In genomic region chr1:227733309-227733705, GRCh38 we compare ENCODE assay signal across 12 cellular contexts. TPM values are rescaled to one million over a fixed set of nuclear protein-coding genes. Genes with fewer than 3 reads are reported as not detected.
DNase-seq lines count a peak whose midpoint lies in the region; ATAC-seq, FAIRE-seq and TF ChIP-seq lines count a peak whose summit lies in the region.
"Had no signal": no experiment of that assay in that cellular context is flagged by ENCODE, and none has a peak within 500 bp of the region (broad histone marks: within the 10 kb centered on the region; RNA-seq: fewer than 3 reads in every experiment).

No MANE protein-coding gene starts in this region.

- CTCF ChIA-PET in mammary epithelial cell (lab: Charles Lee; ENCODE audit: low non-redundant PET): no interaction called here

- H3K27me3 ChIP-seq in OCI-LY3 (ENCODE audit: low read depth, low read length) (no peaks in the 10 kb centered on the region), mammary epithelial cell (ENCODE audit: insufficient read depth, low read length) (no peaks in the 10 kb centered on the region), skeletal muscle satellite cell (ENCODE audit: control insufficient read depth, insufficient read depth, low read length) (no peaks in the 10 kb centered on the region), small intestine (ENCODE audit: control insufficient read depth in 2 of 2, insufficient read depth in 2 of 2, low read length in 2 of 2) (no peaks in the 10 kb centered on the region)
- H3K27me3 ChIP-seq: tibial artery had no signal

- no peak for DNase-seq in activated T-cell treated with anti-CD3 and anti-CD28 coated beads, Interleukin-2, amount 50 U/mL, for 24 hours
- DNase-seq in activated T-cell treated with anti-CD3 and anti-CD28 coated beads, Interleukin-2, amount 50 U/mL, for 48 hours: no peak
- DNase-seq in mammary epithelial cell (no peak), small intestine (no peak), kidney tubule cell (ENCODE audit: low spot score) (no peak)
- DNase-seq: activated CD4-positive, alpha-beta T cell treated with anti-CD3 and anti-CD28 coated beads for 4 hours; anterior cingulate cortex; NCI-H526; tibial artery had no signal

- no peaks in the 10 kb centered on the region for H3K9me3 Mint-ChIP-seq in activated T-cell treated with anti-CD3 and anti-CD28 coated beads, Interleukin-2, amount 50 U/mL, for 24 hours

- H3K79me2 ChIP-seq in OCI-LY3 (ENCODE audit: low read length) (peaks cover 91% of the 10 kb centered on the region), mammary epithelial cell (ENCODE audit: insufficient read depth, low read length) (peaks cover 60% of the 10 kb centered on the region)

- H3K4me2 ChIP-seq in OCI-LY3 (ENCODE audit: low read length) (peak overlapping the region; percentile 95), mammary epithelial cell (ENCODE audit: insufficient read depth, low read depth, low read length) (peak overlapping the region; percentile 91), skeletal muscle satellite cell (ENCODE audit: low read length) (peak overlapping the region; percentile 98)

- BruUV-seq in mammary epithelial cell (replicated peaks; lab: Mats Ljungman, UMichigan): no TSS peak

- peaks cover 50% of the 10 kb centered on the region for H3K36me3 Mint-ChIP-seq in activated T-cell treated with anti-CD3 and anti-CD28 coated beads, Interleukin-2, amount 50 U/mL, for 24 hours (ENCODE audit: low read depth)

- H4K20me1 ChIP-seq in OCI-LY3 (ENCODE audit: insufficient read depth, low read length) (peaks cover 19% of the 10 kb centered on the region), mammary epithelial cell (ENCODE audit: insufficient read depth, low read length) (no peaks in the 10 kb centered on the region)

- dilution Hi-C loops in mammary epithelial cell (cut with HindIII; ENCODE audit: low sequenced_read_pairs): no loop called here

- 92% methylated on average over 9 of the region's 15 CpGs for WGBS in mammary epithelial cell (ENCODE audit: low coverage, missing lambda C conversion rate)
- WGBS in small intestine, 3 donors: 94 to 95% (median 95%) methylated on average over 15 of the region's 15 CpGs

- H3K27ac ChIP-seq in OCI-LY3 (ENCODE audit: low read length): peak overlapping the region; percentile 72
- no peak overlapping the region for H3K27ac ChIP-seq in mammary epithelial cell (ENCODE audit: insufficient read depth, low read depth, low read length)
- H3K27ac ChIP-seq in small intestine (ENCODE audit: low read depth in 1 of 2, low read length in 1 of 2): no peak overlapping the region
- H3K27ac ChIP-seq: tibial artery had no signal

- H3K27ac Mint-ChIP-seq in activated T-cell treated with anti-CD3 and anti-CD28 coated beads, Interleukin-2, amount 50 U/mL, for 24 hours: peak overlapping the region; percentile 84

- H3K4me3 Mint-ChIP-seq in activated T-cell treated with anti-CD3 and anti-CD28 coated beads, Interleukin-2, amount 50 U/mL, for 24 hours: peak overlapping the region; percentile 93

- no peak overlapping the region; the same call in 1 of the 2 replicates for H3K9ac ChIP-seq in OCI-LY3 (ENCODE audit: low read length)
- no peak overlapping the region for H3K9ac ChIP-seq in mammary epithelial cell (ENCODE audit: insufficient read depth, low read length)
- no peak overlapping the region for H3K9ac ChIP-seq in skeletal muscle satellite cell (ENCODE audit: low read depth, low read length)

- no peak for FAIRE-seq in small intestine (lab: Jason Lieb, UNC)

- peak overlapping the region; percentile 97; the same call in 1 of the 2 replicates for H3K4me3 ChIP-seq in OCI-LY3 (ENCODE audit: low read length)
- H3K4me3 ChIP-seq in mammary epithelial cell (replicated peaks in 1 of 3; ENCODE audit: insufficient read depth in 1 of 3, low read depth in 2 of 3, low read length in 3 of 3): peak overlapping the region in 1 of 3 experiments; percentile 81
- peak overlapping the region; percentile 94 for H3K4me3 ChIP-seq in skeletal muscle satellite cell (ENCODE audit: low read length)
- no peak overlapping the region for H3K4me3 ChIP-seq in small intestine (ENCODE audit: low read depth in 1 of 2, low read length in 2 of 2)

- ATAC-seq in GM21619 (IDR thresholded peaks at IDR 0.05; ENCODE audit: unreplicated experiment): no peak

- H3K27me3 Mint-ChIP-seq in activated T-cell treated with anti-CD3 and anti-CD28 coated beads, Interleukin-2, amount 50 U/mL, for 24 hours: no peaks in the 10 kb centered on the region

- intact Hi-C loops in mammary epithelial cell (cut with micrococcal nuclease): no loop called here

- H3K36me3 ChIP-seq in OCI-LY3 (replicated peaks; ENCODE audit: low read depth, low read length) (peaks cover 45% of the 10 kb centered on the region), mammary epithelial cell (ENCODE audit: insufficient read depth, low read length) (peaks cover 2% of the 10 kb centered on the region), skeletal muscle satellite cell (ENCODE audit: insufficient read depth, low read length) (peaks cover 20% of the 10 kb centered on the region), small intestine (ENCODE audit: control insufficient read depth in 2 of 2, insufficient read depth in 2 of 2, low read length in 2 of 2) (no peaks in the 10 kb centered on the region)

- H3K4me1 Mint-ChIP-seq in activated T-cell treated with anti-CD3 and anti-CD28 coated beads, Interleukin-2, amount 50 U/mL, for 24 hours (ENCODE audit: low read depth): peaks cover 49% of the 10 kb centered on the region

- TF ChIP-seq CTCF in OCI-LY3 (IDR thresholded peaks at IDR 0.05; ENCODE audit: low read depth, low read length): no peak
- TF ChIP-seq CTCF in mammary epithelial cell (conservative IDR thresholded peaks at IDR 0.05 in 1 of 2, IDR thresholded peaks at IDR 0.05 in 1 of 2; ENCODE audit: extremely low read depth in 1 of 2, insufficient read depth in 1 of 2, low read depth in 1 of 2, low read length in 2 of 2): no peak

- H2AFZ ChIP-seq in OCI-LY3 (ENCODE audit: low read depth, low read length) (no peak overlapping the region), mammary epithelial cell (ENCODE audit: low read depth, low read length) (no peak overlapping the region)

- peaks cover 45% of the 10 kb centered on the region for H3K4me1 ChIP-seq in OCI-LY3 (ENCODE audit: low read length)
- peaks cover 18% of the 10 kb centered on the region for H3K4me1 ChIP-seq in mammary epithelial cell (ENCODE audit: insufficient read depth, low read length)
- peaks cover 21% of the 10 kb centered on the region for H3K4me1 ChIP-seq in skeletal muscle satellite cell (ENCODE audit: control insufficient read depth, insufficient read depth, low read length)
- peaks cover 2 to 5% of the 10 kb centered on the region in 2 donors for H3K4me1 ChIP-seq in small intestine (ENCODE audit: control insufficient read depth in 2 of 2, insufficient read depth in 1 of 2, low read depth in 1 of 2, low read length in 1 of 2)

- H3K9me3 ChIP-seq in OCI-LY3 (ENCODE audit: insufficient read depth, low read length) (no peaks in the 10 kb centered on the region), mammary epithelial cell (replicated peaks; ENCODE audit: insufficient read depth, low read length) (no peaks in the 10 kb centered on the region), skeletal muscle satellite cell (replicated peaks; ENCODE audit: low read length) (no peaks in the 10 kb centered on the region), small intestine (ENCODE audit: control insufficient read depth, low read depth) (no peaks in the 10 kb centered on the region)
- H3K9me3 ChIP-seq: tibial artery had no signal

- in situ Hi-C loops in mammary epithelial cell (cut with MboI; ENCODE audit: low sequenced_read_pairs in 2 of 2): no loop called here

RNA-seq across cellular contexts. Expression of gene JMJD4, which starts 1.8 kb away (rescaled TPM):
- 10 to 100 TPM; 20.9 to 24.7 TPM for total RNA-seq in mammary epithelial cell
- polyA plus RNA-seq in mammary epithelial cell (21.1 TPM), small intestine (10 to 100 TPM in 1 of 3 donors, 1 to 10 TPM in 2; 8.4 to 12.6 (median 9.6) TPM)
- 26.3 TPM for polyA minus RNA-seq in mammary epithelial cell
- 39.5 and 43.9 TPM in 2 replicates for total RNA-seq in skeletal muscle satellite cell (2012; rRNA removed)

RNA-seq across cellular contexts. Expression of gene SNAP47, which starts 1.9 kb away (rescaled TPM):
- total RNA-seq in mammary epithelial cell: 10 to 100 TPM; 24.9 to 41.7 TPM
- polyA plus RNA-seq in mammary epithelial cell (32.8 TPM), small intestine (10 to 100 TPM in 2 of 3 donors, 1 to 10 TPM in 1; 9.8 to 16.6 (median 14.3) TPM)
- polyA minus RNA-seq in mammary epithelial cell: 35.3 TPM
- 30.9 and 31.5 TPM in 2 replicates for total RNA-seq in skeletal muscle satellite cell (2012; rRNA removed)

Comparison
In these comparisons a context has a peak if more than half of its experiments do, and no peak if none do; other contexts are left out.
1. H3K4me3 ChIP-seq: peak in OCI-LY3 (single experiment) and skeletal muscle satellite cell (single experiment); none in small intestine (0 of 2).
2. Peak in every context shown above with its lines, with median percentiles within 50 percentile points of each other: H3K4me2 ChIP-seq.